ENCODE assay signal across 9 cellular contexts in the genomic region with DNA sequence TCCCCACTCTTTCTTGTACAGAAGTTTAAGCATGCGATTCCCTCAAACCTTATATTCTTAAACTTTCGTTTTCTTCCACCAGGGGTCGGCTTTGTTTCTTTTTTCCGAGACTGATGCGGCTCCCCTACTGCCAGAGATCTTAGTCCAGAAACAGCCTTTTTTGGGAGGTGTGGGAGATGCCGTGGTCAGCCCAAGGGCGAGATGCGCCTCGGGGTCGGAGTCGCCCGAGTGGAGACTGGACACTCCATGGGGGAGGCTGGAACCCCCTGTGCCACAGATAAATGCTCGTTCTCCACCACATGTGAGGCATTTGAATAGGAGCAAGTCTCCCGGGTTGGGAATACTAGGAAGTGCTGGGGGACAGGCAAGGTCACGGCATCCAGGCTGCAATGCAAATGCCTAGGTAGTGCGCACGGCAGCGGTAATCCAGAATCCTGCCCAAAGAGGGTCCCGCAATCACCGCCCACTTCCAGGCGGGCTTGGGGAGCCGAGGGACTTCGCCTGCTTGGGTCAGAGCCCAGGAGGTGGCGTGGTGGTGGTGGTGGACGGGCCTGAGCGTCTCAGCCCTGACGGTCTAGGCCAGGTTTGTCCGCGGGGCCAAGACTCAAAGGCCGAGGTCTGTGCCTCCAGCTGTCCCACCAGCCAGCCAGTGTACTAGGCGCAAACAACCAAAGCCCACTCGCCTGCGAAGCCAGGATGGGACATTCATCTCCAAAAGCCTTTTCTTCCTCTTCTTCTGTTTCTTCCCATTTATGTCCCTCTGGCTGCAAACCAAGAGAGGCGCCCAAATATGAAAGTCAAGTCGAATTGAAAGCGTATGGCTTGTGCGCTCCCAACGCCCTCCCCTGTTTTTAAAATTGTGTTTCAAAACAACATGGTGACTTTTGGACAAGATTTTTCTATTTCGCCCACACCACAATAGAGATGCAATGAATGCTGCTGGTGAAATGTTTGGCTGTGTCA. TPM values are rescaled to one million over a fixed set of nuclear protein-coding genes. Genes with fewer than 3 reads are reported as not detected.
DNase-seq lines count a peak whose midpoint lies in the region; ATAC-seq, FAIRE-seq and TF ChIP-seq lines count a peak whose summit lies in the region.
"Had no signal": no experiment of that assay in that cellular context is flagged by ENCODE, and none has a peak within 500 bp of the region (broad histone marks: within the 10 kb centered on the region; RNA-seq: fewer than 3 reads in every experiment).

No MANE protein-coding gene starts in this region.

- intact Hi-C loops in endothelial cell of umbilical vein (cut with micrococcal nuclease) = loop anchor here (1.0 to 5.0 kb wide), 6 partner anchors 55 to 412 kb away; partner anchors contain the start of gene SNX3

- no peaks in the 10 kb centered on the region for H3K9me2 ChIP-seq in SU-DHL-6 (replicated peaks; ENCODE audit: insufficient read depth, low read length)

- ATAC-seq in GM18873 (IDR thresholded peaks at IDR 0.05; ENCODE audit: low FRiP score, unreplicated experiment) = no peak
- ATAC-seq in activated CD4-positive, CD25-positive, alpha-beta regulatory T cell treated with anti-CD3 and anti-CD28 coated beads, Interleukin-2, amount 50 U/mL, for 24 hours = no peak

- H3K9me3 ChIP-seq in SU-DHL-6 (ENCODE audit: insufficient read depth, low read length) (no peaks in the 10 kb centered on the region), endothelial cell of umbilical vein (replicated peaks; ENCODE audit: control insufficient read depth, insufficient read depth, low read length) (no peaks in the 10 kb centered on the region)

- peaks cover 24% of the 10 kb centered on the region for H3K4me1 ChIP-seq in endothelial cell of umbilical vein (ENCODE audit: control insufficient read depth, extremely low read depth, insufficient read depth, low read length)

- H3K9ac ChIP-seq in SU-DHL-6 (ENCODE audit: low read length) = no peak overlapping the region
- no peak overlapping the region for H3K9ac ChIP-seq in endothelial cell of umbilical vein (replicated peaks; ENCODE audit: extremely low read depth, insufficient read depth, low read length)

- BruUV-seq in endothelial cell of umbilical vein (replicated peaks; lab: Mats Ljungman, UMichigan) = no TSS peak

- H4K20me1 ChIP-seq in SU-DHL-6 (ENCODE audit: low read depth, low read length) (no peaks in the 10 kb centered on the region), endothelial cell of umbilical vein (replicated peaks; ENCODE audit: control insufficient read depth, extremely low read depth, insufficient read depth, low read length) (no peaks in the 10 kb centered on the region)

- H3K27ac ChIP-seq in SU-DHL-6 (ENCODE audit: low read depth, low read length) = no peak overlapping the region
- H3K27ac ChIP-seq in endothelial cell of umbilical vein (ENCODE audit: insufficient read depth, low read depth, low read length) = no peak overlapping the region

- no peak for TF ChIP-seq POLR2A in endothelial cell of umbilical vein (IDR thresholded peaks at IDR 0.05; ENCODE audit: low read depth, low read length)

- H3K4me2 ChIP-seq in SU-DHL-6 (ENCODE audit: low read depth, low read length, poor library complexity, severe bottlenecking) (peak overlapping the region; percentile 5), endothelial cell of umbilical vein (ENCODE audit: insufficient read depth, low read length) (peak overlapping the region; percentile 49)

- H3K27me3 ChIP-seq in SU-DHL-6 (ENCODE audit: low read length) (no peaks in the 10 kb centered on the region), endothelial cell of umbilical vein (ENCODE audit: control insufficient read depth in 2 of 2, insufficient read depth in 2 of 2, low read length in 2 of 2) (peaks cover 57 to 70% of the 10 kb centered on the region in 2 experiments)

- no peaks in the 10 kb centered on the region for H3F3A ChIP-seq in SU-DHL-6 (ENCODE audit: insufficient read depth)

- peak; percentile 92 for FAIRE-seq in endothelial cell of umbilical vein (lab: Jason Lieb, UNC)

- no peaks in the 10 kb centered on the region for H3K79me2 ChIP-seq in SU-DHL-6 (ENCODE audit: insufficient read depth, low read length)
- no peaks in the 10 kb centered on the region for H3K79me2 ChIP-seq in endothelial cell of umbilical vein (ENCODE audit: control insufficient read depth, insufficient read depth, low read length)

- peak; percentile 31 for DNase-seq in activated CD4-positive, alpha-beta T cell treated with anti-CD3 and anti-CD28 coated beads for 48 hours
- no peak for DNase-seq in activated CD4-positive, alpha-beta T cell treated with anti-CD3 and anti-CD28 coated beads, Interleukin-2, amount 50 U/mL, for 1 hour
- peak; percentile 55 for DNase-seq in LHCN-M2 (ENCODE audit: low read depth)
- DNase-seq in endothelial cell of umbilical vein (ENCODE audit: low read depth, low spot score) = peak; percentile 67
- peak; percentile 19 for DNase-seq in mucosa of gallbladder (ENCODE audit: low spot score)

- POLR2A ChIA-PET in endothelial cell of umbilical vein (lab: Charles Lee) = no interaction called here

- TF ChIP-seq CTCF in SU-DHL-6 (IDR thresholded peaks at IDR 0.05; ENCODE audit: insufficient read depth, low read length, poor library complexity, severe bottlenecking) (peak; percentile 41), endothelial cell of umbilical vein (IDR thresholded peaks at IDR 0.05; ENCODE audit: extremely low read depth in 1 of 2, insufficient read depth in 1 of 2, low read depth in 1 of 2, low read length in 2 of 2) (peak; percentile 16 to 32)

- dilution Hi-C loops in endothelial cell of umbilical vein (cut with MboI; ENCODE audit: extremely low pct_ligation_motif_present, low sequenced_read_pairs) = no loop called here

- H3K36me3 ChIP-seq in SU-DHL-6 (ENCODE audit: low read length) = no peaks in the 10 kb centered on the region
- no peaks in the 10 kb centered on the region for H3K36me3 ChIP-seq in endothelial cell of umbilical vein (ENCODE audit: control insufficient read depth in 2 of 2, extremely low read depth in 1 of 2, insufficient read depth in 2 of 2, low read length in 2 of 2)

- H2AFZ ChIP-seq in SU-DHL-6 (ENCODE audit: low read depth, low read length, severe bottlenecking) (no peak overlapping the region), endothelial cell of umbilical vein (ENCODE audit: low read depth, low read length) (peak overlapping the region; percentile 52)

- CTCF ChIA-PET in endothelial cell of umbilical vein (lab: Charles Lee) = interaction anchor here (0.6 to 6.8 kb wide), 12 partner anchors 9 to 413 kb away, joined by 3 to 212 read pairs (median 6); partner anchors contain the start of gene SNX3

- H3K9me1 ChIP-seq in endothelial cell of umbilical vein (replicated peaks; ENCODE audit: control insufficient read depth, extremely low read depth, insufficient read depth, low read length) = no peaks in the 10 kb centered on the region

- H3K4me3 ChIP-seq in SU-DHL-6 (ENCODE audit: insufficient read depth, low read length, poor library complexity, severe bottlenecking) (no peak overlapping the region), endothelial cell of umbilical vein (replicated peaks in 1 of 3; ENCODE audit: insufficient read depth in 1 of 3, low read depth in 1 of 3, low read length in 3 of 3) (no peak overlapping the region)

TF ChIP-seq in endothelial cell of umbilical vein, 7 proteins besides CTCF, POLR2A, EP300 and RAD21:
- TF ChIP-seq EZH2 (IDR thresholded peaks at IDR 0.05; ENCODE audit: borderline replicate concordance, low read depth, low read length, severe bottlenecking) (peak; percentile 55), JUN (IDR thresholded peaks at IDR 0.05; ENCODE audit: borderline replicate concordance, insufficient read depth, insufficient read length, low read depth) (no peak), FOS (IDR thresholded peaks at IDR 0.05; ENCODE audit: borderline replicate concordance, insufficient read depth, low read length) (no peak), POLR2AphosphoS5 (IDR thresholded peaks at IDR 0.05; ENCODE audit: insufficient read depth, low read depth, low read length) (no peak)

RNA-seq across cellular contexts. Expression of gene OSTM1, which starts 39.3 kb away (rescaled TPM):
- total RNA-seq in LHCN-M2 (2014; rRNA removed) (57.8 and 121 TPM in 2 replicates), endothelial cell of umbilical vein (26.4 and 27.8 TPM in 2 replicates), mucosa of gallbladder (33.4 TPM)
- 19.5 TPM for polyA plus RNA-seq in LHCN-M2 (2012)
- 23.1 and 28.7 TPM in 2 replicates for polyA plus RNA-seq in endothelial cell of umbilical vein
- polyA plus RNA-seq in endothelial cell of umbilical vein (2011; cell fraction: cytosol; rRNA removed) = 5.8 and 7.7 TPM in 2 replicates
- 5.1 and 8.1 TPM in 2 replicates for polyA plus RNA-seq in endothelial cell of umbilical vein (2011; cell fraction: nucleus; rRNA removed)
- 25.5 and 27.1 TPM in 2 replicates for polyA plus RNA-seq in endothelial cell of umbilical vein (2012)
- 34.8 and 42.2 TPM in 2 replicates for polyA minus RNA-seq in endothelial cell of umbilical vein
- polyA minus RNA-seq in endothelial cell of umbilical vein (2011; cell fraction: cytosol; rRNA and poly(A)+ RNA removed) = 24.3 TPM
- 8.5 and 15.4 TPM in 2 replicates for polyA minus RNA-seq in endothelial cell of umbilical vein (2011; cell fraction: nucleus; rRNA and poly(A)+ RNA removed)

RNA-seq across cellular contexts. Expression of gene NR2E1, which starts 52.0 kb away (rescaled TPM):
- total RNA-seq in LHCN-M2 (2014; rRNA removed) (not detected in 2 replicates), endothelial cell of umbilical vein (not detected in 2 replicates), mucosa of gallbladder (not detected)
- not detected for polyA plus RNA-seq in LHCN-M2 (2012)
- polyA plus RNA-seq in endothelial cell of umbilical vein = not detected in 2 replicates
- polyA plus RNA-seq in endothelial cell of umbilical vein (2011; cell fraction: cytosol; rRNA removed) = not detected in 2 replicates
- not detected in 2 replicates for polyA plus RNA-seq in endothelial cell of umbilical vein (2011; cell fraction: nucleus; rRNA removed)
- not detected in 2 replicates for polyA plus RNA-seq in endothelial cell of umbilical vein (2012)
- polyA minus RNA-seq in endothelial cell of umbilical vein = not detected in 2 replicates
- polyA minus RNA-seq in endothelial cell of umbilical vein (2011; cell fraction: cytosol; rRNA and poly(A)+ RNA removed) = not detected
- polyA minus RNA-seq in endothelial cell of umbilical vein (2011; cell fraction: nucleus; rRNA and poly(A)+ RNA removed) = not detected in 2 replicates
- total RNA-seq: glomerular endothelial cell had no signal
